In genomic region chr14:68935761-68936209, GRCh38 we compare ENCODE assay signal across 12 cellular contexts. TPM values are rescaled to one million over a fixed set of nuclear protein-coding genes. Genes with fewer than 3 reads are reported as not detected.
A peak's percentile ranks its signal among the peaks of the same experiment; 100 is the strongest.
DNase-seq lines count a peak whose midpoint lies in the region; ATAC-seq, FAIRE-seq and TF ChIP-seq lines count a peak whose summit lies in the region.
"Had no signal": no experiment of that assay in that cellular context is flagged by ENCODE, and none has a peak within 500 bp of the region (broad histone marks: within the 10 kb centered on the region; RNA-seq: fewer than 3 reads in every experiment).

No MANE protein-coding gene starts in this region.

- H3K4me3 ChIP-seq in AG04450 (ENCODE audit: low read depth, low read length) (no peak overlapping the region), astrocyte (ENCODE audit: insufficient read depth, low read depth, low read length) (no peak overlapping the region), pancreas (peak overlapping the region in 1 of 4 donors; percentile 25), OCI-LY7 (ENCODE audit: low read depth, low read length, poor library complexity, severe bottlenecking) (no peak overlapping the region)
- H3K4me3 ChIP-seq: BLaER1, MG63 had no signal

- no peak for DNase-seq in AG04450 (ENCODE audit: low read depth, low spot score)
- peak; percentile 51 for DNase-seq in astrocyte (ENCODE audit: low read depth)
- DNase-seq in left cardiac atrium: peak; percentile 84
- DNase-seq in pancreas: peak in 5 of 6 donors; percentile 67 to 88 (median 75)
- DNase-seq in activated gamma-delta T cell (lab: John Stamatoyannopoulos, UW): no peak
- DNase-seq in medulla oblongata (ENCODE audit: extremely low spot score): no peak
- DNase-seq in OCI-LY7 (ENCODE audit: low spot score): no peak
- DNase-seq in natural killer cell treated with Interleukin-12 subunit alpha and Interleukin-12 subunit beta and Interleukin-15 and Interleukin-18, amount 100 ng/mL, for 72 hours (ENCODE audit: low spot score): no peak
- DNase-seq: activated CD4-positive, alpha-beta T cell treated with anti-CD3 and anti-CD28 coated beads for 1 hour; MG63 had no signal

- FAIRE-seq in astrocyte (lab: Jason Lieb, UNC) (no peak), pancreas (lab: Jason Lieb, UNC) (no peak)

- H3K9me3 ChIP-seq in AG04450 (ENCODE audit: control insufficient read depth, insufficient read depth, low read length): no peaks in the 10 kb centered on the region
- no peaks in the 10 kb centered on the region for H3K9me3 ChIP-seq in astrocyte (ENCODE audit: insufficient read depth, low read depth, low read length)
- no peaks in the 10 kb centered on the region for H3K9me3 ChIP-seq in pancreas
- no peaks in the 10 kb centered on the region for H3K9me3 ChIP-seq in OCI-LY7 (ENCODE audit: low read length)
- H3K9me3 ChIP-seq: BLaER1, MG63 had no signal

- H3K27ac ChIP-seq in AG04450 (ENCODE audit: low read depth, low read length): peak overlapping the region; percentile 47
- peak overlapping the region; percentile 32 for H3K27ac ChIP-seq in astrocyte (ENCODE audit: low read depth, low read length)
- H3K27ac ChIP-seq in pancreas: peak overlapping the region; percentile 31 to 97 (median 74)
- no peak overlapping the region for H3K27ac ChIP-seq in OCI-LY7 (ENCODE audit: low read depth, low read length, poor library complexity, severe bottlenecking)
- H3K27ac ChIP-seq: BLaER1 had no signal

- CTCF ChIA-PET in AG04450 (lab: Charles Lee) (interaction anchor here (1.2 to 1.5 kb wide), 2 partner anchors 91 to 172 kb away, joined by 3 read pairs; no protein-coding TSS in a partner anchor), OCI-LY7 (lab: Charles Lee; ENCODE audit: unreplicated experiment) (no interaction called here)

- ATAC-seq in left cardiac atrium (peak; percentile 4 to 17), pancreas (peak; percentile 61 to 73 (median 66))
- ATAC-seq in natural killer cell treated with Interleukin-12 subunit alpha and Interleukin-12 subunit beta and Interleukin-15 and Interleukin-18, amount 100 ng/mL, for 72 hours: no peak

- peaks cover 92% of the 10 kb centered on the region for H4K20me1 ChIP-seq in astrocyte (ENCODE audit: insufficient read depth, low read length)
- H4K20me1 ChIP-seq in OCI-LY7 (ENCODE audit: insufficient read depth, low read length): no peaks in the 10 kb centered on the region

- no peaks in the 10 kb centered on the region for H3K9me3 Mint-ChIP-seq in astrocyte (ENCODE audit: unreplicated experiment)
- H3K9me3 Mint-ChIP-seq in natural killer cell treated with Interleukin-12 subunit alpha and Interleukin-12 subunit beta and Interleukin-15 and Interleukin-18, amount 100 ng/mL, for 72 hours: no peaks in the 10 kb centered on the region
- H3K9me3 Mint-ChIP-seq: activated naive CD4-positive, alpha-beta T cell treated with anti-CD3 and anti-CD28 coated beads, Interleukin-2, amount 50 U/mL, for 24 hours had no signal

- peaks cover 69% of the 10 kb centered on the region for H3K4me1 ChIP-seq in astrocyte (ENCODE audit: insufficient read depth, low read length)
- H3K4me1 ChIP-seq in pancreas: peaks cover 47 to 66% (median 51%) of the 10 kb centered on the region in 3 donors
- H3K4me1 ChIP-seq in OCI-LY7 (ENCODE audit: insufficient read depth, low read length, poor library complexity, severe bottlenecking): no peaks in the 10 kb centered on the region

- peak overlapping the region; percentile 24 for H3K9ac ChIP-seq in astrocyte (ENCODE audit: low read length)
- H3K9ac ChIP-seq: BLaER1 had no signal

- peak overlapping the region; percentile 49 for H3K27ac Mint-ChIP-seq in astrocyte (ENCODE audit: unreplicated experiment)
- H3K27ac Mint-ChIP-seq in natural killer cell treated with Interleukin-12 subunit alpha and Interleukin-12 subunit beta and Interleukin-15 and Interleukin-18, amount 100 ng/mL, for 72 hours: no peak overlapping the region

- intact Hi-C loops in left cardiac atrium (cut with DNase I) (no loop called here), pancreas (cut with DNase I) (no loop called here), OCI-LY7 (cut with micrococcal nuclease; ENCODE audit: unreplicated experiment) (no loop called here)

- H3K36me3 Mint-ChIP-seq in astrocyte (ENCODE audit: low read depth, unreplicated experiment): peaks cover 3% of the 10 kb centered on the region
- H3K36me3 Mint-ChIP-seq in natural killer cell treated with Interleukin-12 subunit alpha and Interleukin-12 subunit beta and Interleukin-15 and Interleukin-18, amount 100 ng/mL, for 72 hours: no peaks in the 10 kb centered on the region
- H3K36me3 Mint-ChIP-seq: activated naive CD4-positive, alpha-beta T cell treated with anti-CD3 and anti-CD28 coated beads, Interleukin-2, amount 50 U/mL, for 24 hours had no signal

- peaks cover 29% of the 10 kb centered on the region for H3K36me3 ChIP-seq in astrocyte (ENCODE audit: insufficient read depth, low read length)
- no peaks in the 10 kb centered on the region for H3K36me3 ChIP-seq in pancreas
- H3K36me3 ChIP-seq in OCI-LY7 (ENCODE audit: insufficient read depth, low read length): no peaks in the 10 kb centered on the region

- WGBS in pancreas, 2 donors: 9 to 19% methylated on average over 6 of the region's 6 CpGs

- H3K9me2 ChIP-seq in OCI-LY7 (ENCODE audit: insufficient read depth, low read length): no peaks in the 10 kb centered on the region

- H3K27me3 ChIP-seq in AG04450 (ENCODE audit: control insufficient read depth, insufficient read depth, low read length) (no peaks in the 10 kb centered on the region), astrocyte (ENCODE audit: insufficient read depth, low read length) (no peaks in the 10 kb centered on the region), pancreas (no peaks in the 10 kb centered on the region)
- H3K27me3 ChIP-seq: BLaER1, MG63 had no signal

- TF ChIP-seq CTCF in AG04450 (IDR thresholded peaks at IDR 0.05; ENCODE audit: low read depth, low read length) (no peak), astrocyte (IDR thresholded peaks at IDR 0.05; ENCODE audit: insufficient read depth, low read depth, low read length) (no peak), pancreas (IDR thresholded peaks at IDR 0.05) (no peak), OCI-LY7 (conservative IDR thresholded peaks at IDR 0.05; ENCODE audit: low read length) (no peak)

- H3K79me2 ChIP-seq in astrocyte (ENCODE audit: insufficient read depth, low read length): peaks cover 97% of the 10 kb centered on the region
- H3K79me2 ChIP-seq in OCI-LY7 (ENCODE audit: insufficient read depth, low read depth, low read length): no peaks in the 10 kb centered on the region

- H2AFZ ChIP-seq in astrocyte (ENCODE audit: low read depth, low read length) (no peak overlapping the region), OCI-LY7 (ENCODE audit: low read length) (no peak overlapping the region)

- H3K27me3 Mint-ChIP-seq in astrocyte (ENCODE audit: low read depth, unreplicated experiment): no peaks in the 10 kb centered on the region
- H3K27me3 Mint-ChIP-seq in natural killer cell treated with Interleukin-12 subunit alpha and Interleukin-12 subunit beta and Interleukin-15 and Interleukin-18, amount 100 ng/mL, for 72 hours: no peaks in the 10 kb centered on the region
- H3K27me3 Mint-ChIP-seq: activated naive CD4-positive, alpha-beta T cell treated with anti-CD3 and anti-CD28 coated beads, Interleukin-2, amount 50 U/mL, for 24 hours had no signal

- H3K4me2 ChIP-seq in astrocyte (ENCODE audit: low read length): peak overlapping the region; percentile 20
- H3K4me2 ChIP-seq in OCI-LY7 (ENCODE audit: low read length): no peak overlapping the region
- H3K4me2 ChIP-seq: BLaER1 had no signal

- no TSS peak for BruUV-seq in OCI-LY7 (replicated peaks; lab: Mats Ljungman, UMichigan)

- H3K4me1 Mint-ChIP-seq in astrocyte (ENCODE audit: low read depth, unreplicated experiment): peaks cover 88% of the 10 kb centered on the region
- H3K4me1 Mint-ChIP-seq in natural killer cell treated with Interleukin-12 subunit alpha and Interleukin-12 subunit beta and Interleukin-15 and Interleukin-18, amount 100 ng/mL, for 72 hours (ENCODE audit: low read depth in 2 of 2): peaks cover 0 to 2% of the 10 kb centered on the region in 2 donors

- POLR2A ChIA-PET in AG04450 (lab: Yijun Ruan, JAX): interaction anchor here (1.5 kb wide), 1 partner anchor 16 kb away, joined by 5 read pairs; no protein-coding TSS in a partner anchor
- POLR2A ChIA-PET in OCI-LY7 (lab: Charles Lee): no interaction called here

- no peak overlapping the region for H3K4me3 Mint-ChIP-seq in astrocyte (ENCODE audit: unreplicated experiment)
- no peak overlapping the region for H3K4me3 Mint-ChIP-seq in natural killer cell treated with Interleukin-12 subunit alpha and Interleukin-12 subunit beta and Interleukin-15 and Interleukin-18, amount 100 ng/mL, for 72 hours
- H3K4me3 Mint-ChIP-seq: activated naive CD4-positive, alpha-beta T cell treated with anti-CD3 and anti-CD28 coated beads, Interleukin-2, amount 50 U/mL, for 24 hours had no signal

RNA-seq across cellular contexts. Expression of gene ACTN1, which starts 43.3 kb away (rescaled TPM):
- polyA plus RNA-seq in AG04450 (2011; rRNA removed) (641 and 751 TPM in 2 replicates), pancreas (10 to 100 TPM; 24.4 to 47.3 TPM)
- polyA minus RNA-seq in AG04450 (2011; rRNA and poly(A)+ RNA removed): 1,243 and 1,580 TPM in 2 replicates
- total RNA-seq in astrocyte (1,163 and 1,186 TPM in 2 replicates), left cardiac atrium (100 to 1,000 TPM; 160 to 319 TPM), pancreas (100 to 1,000 TPM in 2 of 6 donors, 10 to 100 TPM in 4; 41.4 to 133 (median 50.9) TPM), OCI-LY7 (2022) (0.51 and 1.2 TPM in 2 replicates)
- 0.39 and 1.8 TPM in 2 replicates for total RNA-seq in OCI-LY7 (2014; rRNA removed; shearing (Covaris generic))
- total RNA-seq in natural killer cell treated with Interleukin-12 subunit alpha and Interleukin-12 subunit beta and Interleukin-15 and Interleukin-18, amount 100 ng/mL, for 72 hours: 100 to 1,000 TPM in 1 of 2 donors, 10 to 100 TPM in 1; 40.1 to 124 TPM

Comparison
In these comparisons a context has a peak if more than half of its experiments do, and no peak if none do; other contexts are left out.
1. DNase-seq: peak in astrocyte (single experiment), left cardiac atrium (single experiment) and pancreas (5 of 6); none in AG04450 (single experiment), activated gamma-delta T cell (single experiment), medulla oblongata (single experiment), OCI-LY7 (single experiment) and natural killer cell treated with Interleukin-12 subunit alpha and Interleukin-12 subunit beta and Interleukin-15 and Interleukin-18, amount 100 ng/mL, for 72 hours (single experiment).
2. ATAC-seq: peak in left cardiac atrium (2 of 2) and pancreas (4 of 4); none in natural killer cell treated with Interleukin-12 subunit alpha and Interleukin-12 subunit beta and Interleukin-15 and Interleukin-18, amount 100 ng/mL, for 72 hours (0 of 2).
3. RNA of gene ACTN1, which starts 43.3 kb away (total RNA-seq): 1,163 to 1,186 TPM in astrocyte, 160 to 319 TPM in left cardiac atrium, 40.1 to 124 TPM in natural killer cell treated with Interleukin-12 subunit alpha and Interleukin-12 subunit beta and Interleukin-15 and Interleukin-18, amount 100 ng/mL, for 72 hours and 41.4 to 133 TPM in pancreas; 0.39 to 1.8 TPM in OCI-LY7; every median in the first group is over 10 times any median in the second.